ENCODE assay signal across 1 cellular context in the genomic region with DNA sequence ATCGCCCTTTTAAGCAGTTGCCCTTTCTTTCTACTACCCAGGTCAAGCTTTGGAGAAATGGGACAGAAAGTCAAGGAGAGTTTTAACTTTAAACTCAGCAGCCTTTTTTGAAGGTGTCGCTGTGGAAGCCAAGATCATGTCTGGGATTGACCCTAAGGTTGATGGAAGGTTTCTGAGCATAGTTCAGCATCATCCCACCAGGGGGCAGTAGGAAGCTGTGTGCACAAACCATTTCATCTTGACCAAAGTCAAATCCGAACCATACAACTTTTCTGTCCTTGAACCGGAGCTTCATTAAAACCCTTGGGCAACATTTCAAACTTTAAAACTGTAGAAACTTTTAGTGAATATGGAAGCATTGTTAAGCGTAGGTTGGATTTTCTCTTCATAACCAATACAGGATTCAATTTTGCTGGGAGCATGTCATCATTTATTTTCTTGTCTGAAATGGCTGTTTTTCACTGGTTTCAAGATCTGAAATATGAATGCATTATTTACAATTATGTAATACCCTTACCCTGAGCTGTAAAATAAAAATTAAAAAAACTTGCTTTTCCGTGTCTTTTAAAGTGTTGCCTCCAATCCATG.
TF ChIP-seq lines count a peak whose summit lies in the region.

No MANE protein-coding gene starts in this region.

TF ChIP-seq in SK-N-SH treated with all-trans-retinoic acid at 6 μM for 48 hours, 23 proteins besides CTCF, POLR2A, EP300 and RAD21 (continued from another document):
- TF ChIP-seq, protein P1, sequence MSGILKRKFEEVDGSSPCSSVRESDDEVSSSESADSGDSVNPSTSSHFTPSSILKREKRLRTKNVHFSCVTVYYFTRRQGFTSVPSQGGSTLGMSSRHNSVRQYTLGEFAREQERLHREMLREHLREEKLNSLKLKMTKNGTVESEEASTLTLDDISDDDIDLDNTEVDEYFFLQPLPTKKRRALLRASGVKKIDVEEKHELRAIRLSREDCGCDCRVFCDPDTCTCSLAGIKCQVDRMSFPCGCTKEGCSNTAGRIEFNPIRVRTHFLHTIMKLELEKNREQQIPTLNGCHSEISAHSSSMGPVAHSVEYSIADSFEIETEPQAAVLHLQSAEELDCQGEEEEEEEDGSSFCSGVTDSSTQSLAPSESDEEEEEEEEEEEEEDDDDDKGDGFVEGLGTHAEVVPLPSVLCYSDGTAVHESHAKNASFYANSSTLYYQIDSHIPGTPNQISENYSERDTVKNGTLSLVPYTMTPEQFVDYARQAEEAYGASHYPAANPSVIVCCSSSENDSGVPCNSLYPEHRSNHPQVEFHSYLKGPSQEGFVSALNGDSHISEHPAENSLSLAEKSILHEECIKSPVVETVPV (CRISPR knock-in tag; IDR thresholded peaks at IDR 0.05) = no peak
- TF ChIP-seq SNAI2 (CRISPR knock-in tag; IDR thresholded peaks at IDR 0.05) (no peak), TCF4 (CRISPR knock-in tag; IDR thresholded peaks at IDR 0.05; ENCODE audit: borderline replicate concordance) (no peak), CSDC2 (CRISPR knock-in tag; IDR thresholded peaks at IDR 0.05) (no peak)
